ENCODE assay signal across 10 cellular contexts in the genomic region with DNA sequence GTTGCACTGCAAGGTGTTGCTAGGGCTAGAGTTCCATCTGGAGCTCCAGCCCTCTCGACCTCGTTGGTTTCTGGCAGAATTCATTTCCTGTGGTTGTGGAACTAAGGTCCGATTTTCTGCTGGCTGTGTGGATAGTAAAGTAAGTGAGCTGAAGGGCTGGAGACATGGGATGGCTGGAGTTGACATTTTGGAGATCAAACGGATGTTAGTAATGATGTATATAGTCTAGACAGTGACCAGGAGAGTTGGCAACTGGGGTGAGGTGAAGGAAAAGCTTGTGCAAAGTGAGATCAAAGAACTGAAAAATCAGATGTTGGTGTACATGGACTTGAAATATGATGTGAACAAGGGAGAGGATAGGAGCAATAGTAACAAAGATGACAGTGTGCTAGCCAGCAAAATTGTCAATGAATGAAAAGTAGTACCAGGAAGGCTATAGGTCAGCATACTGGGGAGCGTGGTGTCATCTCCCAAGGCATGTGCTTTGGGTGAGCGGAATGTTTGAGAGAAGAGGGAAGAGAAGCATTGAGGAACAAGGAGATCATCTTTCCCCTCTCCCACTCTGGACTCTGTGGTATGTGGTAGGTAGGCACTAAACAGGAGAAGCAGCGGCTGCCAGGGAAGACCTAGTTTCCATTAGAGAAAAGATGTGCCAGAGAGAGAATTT. TPM values are rescaled to one million over a fixed set of nuclear protein-coding genes. Genes with fewer than 3 reads are reported as not detected.
DNase-seq lines count a peak whose midpoint lies in the region; ATAC-seq, FAIRE-seq and TF ChIP-seq lines count a peak whose summit lies in the region.
"Had no signal": no experiment of that assay in that cellular context is flagged by ENCODE, and none has a peak within 500 bp of the region (broad histone marks: within the 10 kb centered on the region; RNA-seq: fewer than 3 reads in every experiment).

No MANE protein-coding gene starts in this region.

- H3K4me3 ChIP-seq in left lung (no peak overlapping the region), PC-9 (no peak overlapping the region)
- H3K4me3 ChIP-seq: heart right ventricle had no signal

- no peaks in the 10 kb centered on the region for H3K9me2 ChIP-seq in PC-9 (ENCODE audit: insufficient read depth)

- DNase-seq in left lung (no peak), SIG-M5 treated with dmso at 0.1 percent for 504 hours (lab: John Stamatoyannopoulos, UW; ENCODE audit: unreplicated experiment) (no peak), H54 (ENCODE audit: insufficient read length, low spot score) (no peak), PC-9 (no peak), NOMO-1 treated with DMSO at 0.1 percent for 48 hours (lab: John Stamatoyannopoulos, UW; ENCODE audit: unreplicated experiment) (no peak)
- DNase-seq: cerebellar nuclear complex, heart right ventricle had no signal

- no peaks in the 10 kb centered on the region for H3K9me3 ChIP-seq in left lung
- no peaks in the 10 kb centered on the region for H3K9me3 ChIP-seq in PC-9 (ENCODE audit: insufficient read depth, low read depth)
- H3K9me3 ChIP-seq: heart right ventricle had no signal

- H2AFZ ChIP-seq in PC-9: no peak overlapping the region

- TF ChIP-seq POLR2A in H54 (IDR thresholded peaks at IDR 0.05; ENCODE audit: low read depth, low read length): no peak

- H3F3A ChIP-seq in PC-9 (ENCODE audit: insufficient read depth, low read depth): no peaks in the 10 kb centered on the region

- H3K4me1 ChIP-seq in left lung: peaks cover 0 to 10% of the 10 kb centered on the region in 2 donors
- H3K4me1 ChIP-seq in PC-9 (replicated peaks; ENCODE audit: insufficient read depth): no peaks in the 10 kb centered on the region

- H3K4me2 ChIP-seq in PC-9: no peak overlapping the region

- intact Hi-C loops in left lung (cut with DNase I): no loop called here
- intact Hi-C loops in PC-9 (cut with micrococcal nuclease; ENCODE audit: unreplicated experiment): no loop called here

- no peaks in the 10 kb centered on the region for H3K27me3 ChIP-seq in left lung
- no peaks in the 10 kb centered on the region for H3K27me3 ChIP-seq in PC-9 (ENCODE audit: insufficient read depth, low read depth)
- H3K27me3 ChIP-seq: heart right ventricle had no signal

- TF ChIP-seq CTCF in left lung (IDR thresholded peaks at IDR 0.05) (no peak), PC-9 (conservative IDR thresholded peaks at IDR 0.05) (no peak)

- peaks cover 3% of the 10 kb centered on the region; the same call in 1 of the 2 replicates for H4K20me1 ChIP-seq in PC-9 (ENCODE audit: insufficient read depth)

- BruUV-seq in PC-9 (replicated peaks; lab: Mats Ljungman, UMichigan): no TSS peak

- peaks cover 0 to 13% of the 10 kb centered on the region in 2 donors for H3K36me3 ChIP-seq in left lung
- peaks cover 11% of the 10 kb centered on the region; the same call in 1 of the 2 replicates for H3K36me3 ChIP-seq in PC-9 (ENCODE audit: low read depth)

- peaks cover 56% of the 10 kb centered on the region for H3K79me2 ChIP-seq in PC-9 (ENCODE audit: low read depth)

- CTCF ChIA-PET in PC-9 (lab: Charles Lee): no interaction called here

- POLR2A ChIA-PET in PC-9 (lab: Charles Lee; ENCODE audit: unreplicated experiment): no interaction called here

- H3K27ac ChIP-seq in left lung: no peak overlapping the region
- no peak overlapping the region for H3K27ac ChIP-seq in PC-9

- FAIRE-seq in H54 (lab: Jason Lieb, UNC): no peak

- ATAC-seq in GM18511 (IDR thresholded peaks at IDR 0.05; ENCODE audit: unreplicated experiment): peak; percentile 41
- peak; percentile 18 for ATAC-seq in GM21447 (IDR thresholded peaks at IDR 0.05; ENCODE audit: unreplicated experiment)
- ATAC-seq in HG03175 (IDR thresholded peaks at IDR 0.05; ENCODE audit: unreplicated experiment): peak; percentile 28
- peak; percentile 24 for ATAC-seq in left lung

RNA-seq across cellular contexts. Expression of a gene that starts 7.8 kb away (rescaled TPM):
- 10 to 100 TPM in 1 of 2 donors, 1 to 10 TPM in 1; 9.7 to 10.9 TPM for total RNA-seq in left lung
- total RNA-seq in PC-9 (2021): 11.7 and 13.4 TPM in 2 replicates

RNA-seq across cellular contexts. Expression of a gene that starts 7.9 kb away (rescaled TPM):
- 1 to 10 TPM; 4.6 to 6.0 TPM for total RNA-seq in left lung
- 8.1 and 10.0 TPM in 2 replicates for total RNA-seq in PC-9 (2021)
